Comparison of ENCODE assay signal across 16 cellular contexts in genomic region chr16:60230666-60231065, GRCh38.
DNase-seq lines count a peak whose midpoint lies in the region; FAIRE-seq lines count a peak whose summit lies in the region.
"Had no signal": no experiment of that assay in that cellular context is flagged by ENCODE, and none has a peak within 500 bp of the region (broad histone marks: within the 10 kb centered on the region; RNA-seq: fewer than 3 reads in every experiment).

No MANE protein-coding gene starts in this region.

- H3K9ac ChIP-seq in SK-N-MC (ENCODE audit: insufficient read length) = no peak overlapping the region

- H3K9me3 ChIP-seq in SK-N-MC (ENCODE audit: low read depth, low read length) = no peaks in the 10 kb centered on the region
- H3K9me3 ChIP-seq: MG63 had no signal

- H3K27ac ChIP-seq in SK-N-MC = peak overlapping the region; percentile 1; the same call in 1 of the 2 replicates

- H3K4me3 ChIP-seq in SK-N-MC = peak overlapping the region; percentile 33
- H3K4me3 ChIP-seq: GM12878, MG63 had no signal

- FAIRE-seq in urothelium cell line (lab: Jason Lieb, UNC) = no peak
- FAIRE-seq: GM12878, GM18507 had no signal

- H3K36me3 ChIP-seq in SK-N-MC (ENCODE audit: insufficient read depth, low read length) = no peaks in the 10 kb centered on the region
- H3K36me3 ChIP-seq: MG63 had no signal

- DNase-seq in HPDE6-E6E7 (ENCODE audit: extremely low spot score) (peak; percentile 9), M059J (ENCODE audit: low read depth) (peak; percentile 85), SK-N-MC (ENCODE audit: low read depth, low spot score) (peak; percentile 40), urothelium cell line (ENCODE audit: low spot score) (peak; percentile 5), NCI-H446 (lab: John Stamatoyannopoulos, UW) (no peak), amygdala (lab: John Stamatoyannopoulos, UW) (no peak), NCI-H1694 treated with DMSO at 0.1 percent for 48 hours (lab: John Stamatoyannopoulos, UW) (no peak)
- DNase-seq: C1 segment of cervical spinal cord, Caco-2, H7, MG63, NCI-H2029 treated with DMSO at 0.1 percent for 48 hours, NCI-H524, SHP77 had no signal

Comparison
In these comparisons a context has a peak if more than half of its experiments do, and no peak if none do; other contexts are left out.
1. DNase-seq: peak in HPDE6-E6E7 (single experiment), M059J (single experiment), SK-N-MC (single experiment) and urothelium cell line (single experiment); none in NCI-H446 (0 of 2), amygdala (0 of 56) and NCI-H1694 treated with DMSO at 0.1 percent for 48 hours (single experiment).